In the genomic region with DNA sequence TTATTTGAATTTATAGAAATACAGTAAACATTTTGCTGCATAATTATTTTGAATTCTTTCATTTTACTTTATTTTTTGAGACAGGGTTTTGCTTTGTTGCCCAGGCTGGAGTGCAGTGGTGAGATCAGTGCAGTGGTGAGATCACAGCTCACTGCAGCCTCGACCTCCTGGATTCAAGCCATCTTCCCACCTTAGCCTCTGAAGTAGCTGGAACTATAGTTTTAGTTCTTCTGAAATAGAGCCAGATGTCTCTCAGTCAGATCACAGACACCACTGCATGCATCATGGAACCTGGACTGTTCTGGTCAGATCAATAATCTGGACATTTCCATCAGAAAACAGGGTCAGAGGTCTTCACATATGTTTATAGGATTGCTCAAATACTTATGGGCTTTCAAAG, we compare ENCODE assay signal across 26 cellular contexts. TPM values are rescaled to one million over a fixed set of nuclear protein-coding genes. Genes with fewer than 3 reads are reported as not detected.
A peak's percentile ranks its signal among the peaks of the same experiment; 100 is the strongest.
DNase-seq lines count a peak whose midpoint lies in the region; ATAC-seq and TF ChIP-seq lines count a peak whose summit lies in the region.
"Had no signal": no experiment of that assay in that cellular context is flagged by ENCODE, and none has a peak within 500 bp of the region (broad histone marks: within the 10 kb centered on the region; RNA-seq: fewer than 3 reads in every experiment).

No MANE protein-coding gene starts in this region.

- no peak overlapping the region for H3K9ac ChIP-seq in SK-N-SH
- H3K9ac ChIP-seq: BLaER1 had no signal

- BruUV-seq in Panc1 (replicated peaks; lab: Mats Ljungman, UMichigan), result TSS peak; percentile 70

- H3K27me3 Mint-ChIP-seq in activated CD4-positive, alpha-beta memory T cell treated with anti-CD3 and anti-CD28 coated beads, Interleukin-2, amount 10 ng/mL, durations not matched to agents 7 days and 5 days, result peaks cover 7% of the 10 kb centered on the region
- H3K27me3 Mint-ChIP-seq: CD4-positive, alpha-beta memory T cell; T-cell had no signal

- CTCF ChIA-PET in SK-N-SH (lab: Yijun Ruan, JAX), result interaction anchor here (0.8 to 1.0 kb wide), 2 partner anchors 11 to 1364 kb away, joined by 3 read pairs; no protein-coding TSS in a partner anchor
- CTCF ChIA-PET in HEK293 (lab: Yijun Ruan, JAX), result interaction anchor here (1.0 kb wide), 1 partner anchor 105 kb away, joined by 3 read pairs; no protein-coding TSS in a partner anchor
- CTCF ChIA-PET in Panc1 (lab: Charles Lee), result no interaction called here
- CTCF ChIA-PET in activated CD4-positive, alpha-beta memory T cell treated with anti-CD3 and anti-CD28 coated beads, Interleukin-2, amount 10 ng/mL, durations not matched to agents 7 days and 5 days (lab: Charles Lee), result no interaction called here

- H3K27ac ChIP-seq in SK-N-SH (ENCODE audit: low read depth in 2 of 2, low read length in 1 of 2) (no peak overlapping the region), HEK293 (ENCODE audit: extremely low read depth, low read depth, low read length) (no peak overlapping the region), Panc1 (ENCODE audit: low read length) (no peak overlapping the region)
- H3K27ac ChIP-seq: BLaER1 had no signal

- in situ Hi-C loops in Panc1 (cut with HindIII; ENCODE audit: low pct_unique_long_range_greater_than_20kb, low sequenced_read_pairs), result no loop called here

- ATAC-seq in SK-N-SH treated with all-trans-retinoic acid at 6 μM for 48 hours (no peak), Panc1 (no peak)
- ATAC-seq: GM12878, GM23338, T-cell had no signal

- peaks cover 8 to 10% of the 10 kb centered on the region in 2 experiments for H3K4me1 ChIP-seq in SK-N-SH (ENCODE audit: control insufficient read depth in 1 of 2, insufficient read depth in 2 of 2, low read depth in 1 of 2, low read length in 1 of 2)
- H3K4me1 ChIP-seq in HEK293 (ENCODE audit: control insufficient read depth, insufficient read depth, low read length), result 0 out of 2 replicates have a peak, but pooled peaks cover 3% of the 10 kb centered on the region
- H3K4me1 ChIP-seq in Panc1 (ENCODE audit: control insufficient read depth, insufficient read depth, low read length), result peaks cover 19% of the 10 kb centered on the region

- H3K27ac Mint-ChIP-seq in activated CD4-positive, alpha-beta memory T cell treated with anti-CD3 and anti-CD28 coated beads, Interleukin-2, amount 10 ng/mL, durations not matched to agents 7 days and 5 days, result no peak overlapping the region
- H3K27ac Mint-ChIP-seq: GM23338 had no signal

- 0 out of 2 replicates have a peak overlapping the region, but pooled peaks have one; percentile 91 for H3K4me2 ChIP-seq in SK-N-SH
- H3K4me2 ChIP-seq: BLaER1, GM23338 had no signal

- no peak for DNase-seq in SK-N-SH
- no peak for DNase-seq in Panc1 (ENCODE audit: low read depth, low spot score)
- DNase-seq in islet precursor cell, result peak; percentile 32
- DNase-seq in activated CD4-positive, alpha-beta memory T cell treated with anti-CD3 and anti-CD28 coated beads, Interleukin-2, amount 10 ng/mL, durations not matched to agents 7 days and 5 days, result no peak
- no peak for DNase-seq in kidney glomerular epithelial cell (lab: John Stamatoyannopoulos, UW)
- DNase-seq in stimulated activated CD4-positive, alpha-beta T cell treated with anti-CD3 and anti-CD28 coated beads, Interleukin-12 subunit alpha, Interleukin-12 subunit beta, amount 100 ng/mL, for 4 hours, result no peak
- DNase-seq: CD4-positive, alpha-beta memory T cell; COR-L47; DMS79; EL; GDM1; NCI-H1048; NCI-H1417; NCI-H1694; NCI-H2029 treated with DMSO at 0.1 percent for 48 hours; NCI-H345; NCI-H524; NCI-H774; OCI-M1; T-cell had no signal

- H3K79me2 ChIP-seq in SK-N-SH (ENCODE audit: insufficient read depth), result peaks cover 28% of the 10 kb centered on the region

- intact Hi-C loops in Panc1 (cut with micrococcal nuclease; ENCODE audit: unreplicated experiment), result no loop called here

- no peaks in the 10 kb centered on the region for H3K9me2 ChIP-seq in SK-N-SH

- no peak overlapping the region for H2AFZ ChIP-seq in SK-N-SH (ENCODE audit: low read depth)
- H2AFZ ChIP-seq: GM23338 had no signal

- H3K9me3 ChIP-seq in SK-N-SH (no peaks in the 10 kb centered on the region), HEK293 (ENCODE audit: control insufficient read depth, insufficient read depth, low read depth, low read length) (no peaks in the 10 kb centered on the region), Panc1 (ENCODE audit: control insufficient read depth, insufficient read depth, low read depth, low read length) (no peaks in the 10 kb centered on the region)
- H3K9me3 ChIP-seq: BLaER1, HAP-1 had no signal

- WGBS in SK-N-SH (ENCODE audit: low lambda C conversion rate), result 44% methylated on average over 1 of the region's 1 CpG

- no peaks in the 10 kb centered on the region for H3K27me3 ChIP-seq in SK-N-SH (ENCODE audit: insufficient read depth)
- no peaks in the 10 kb centered on the region for H3K27me3 ChIP-seq in Panc1 (ENCODE audit: control insufficient read depth, insufficient read depth, low read length)
- H3K27me3 ChIP-seq: BLaER1 had no signal

- H3K36me3 ChIP-seq in SK-N-SH (replicated peaks in 1 of 2; ENCODE audit: control insufficient read depth in 1 of 2, insufficient read depth in 2 of 2, low read length in 1 of 2) (peaks cover 16 to 19% of the 10 kb centered on the region in 2 experiments), HEK293 (ENCODE audit: control insufficient read depth in 2 of 2, insufficient read depth in 1 of 2, low read length in 2 of 2) (peaks cover 12 to 24% of the 10 kb centered on the region in 2 experiments; a peak in 2 of 3 replicates), Panc1 (ENCODE audit: control insufficient read depth, insufficient read depth, low read length) (peaks cover 13% of the 10 kb centered on the region)

- no peak overlapping the region for H3K4me3 Mint-ChIP-seq in activated CD4-positive, alpha-beta memory T cell treated with anti-CD3 and anti-CD28 coated beads, Interleukin-2, amount 10 ng/mL, durations not matched to agents 7 days and 5 days
- H3K4me3 Mint-ChIP-seq: GM23338 had no signal

- peaks cover 55% of the 10 kb centered on the region for H3F3A ChIP-seq in SK-N-SH (replicated peaks; ENCODE audit: insufficient read depth)

- H3K9me3 Mint-ChIP-seq in activated CD4-positive, alpha-beta memory T cell treated with anti-CD3 and anti-CD28 coated beads, Interleukin-2, amount 10 ng/mL, durations not matched to agents 7 days and 5 days, result no peaks in the 10 kb centered on the region
- H3K9me3 Mint-ChIP-seq: CD4-positive, alpha-beta memory T cell; GM23338; T-cell had no signal

- TF ChIP-seq RAD21 in SK-N-SH (IDR thresholded peaks at IDR 0.05; ENCODE audit: low read length), result no peak

- H3K4me3 ChIP-seq in SK-N-SH (ENCODE audit: low read depth in 2 of 2, low read length in 1 of 2) (no peak overlapping the region), HEK293 (ENCODE audit: low read depth, low read length) (no peak overlapping the region), Panc1 (ENCODE audit: low read depth in 2 of 2, low read length in 2 of 2) (no peak overlapping the region)
- H3K4me3 ChIP-seq: BLaER1, GM12878, GM23338, HAP-1 had no signal

- H3K36me3 Mint-ChIP-seq in activated CD4-positive, alpha-beta memory T cell treated with anti-CD3 and anti-CD28 coated beads, Interleukin-2, amount 10 ng/mL, durations not matched to agents 7 days and 5 days (ENCODE audit: low read depth), result peaks cover 22% of the 10 kb centered on the region

- H3K4me1 Mint-ChIP-seq in activated CD4-positive, alpha-beta memory T cell treated with anti-CD3 and anti-CD28 coated beads, Interleukin-2, amount 10 ng/mL, durations not matched to agents 7 days and 5 days, result peaks cover 31% of the 10 kb centered on the region

- POLR2A ChIA-PET in SK-N-SH (lab: Yijun Ruan, JAX) (interaction anchor here (3.3 kb wide), 1 partner anchor 8 kb away, joined by 53 read pairs; the partner anchor contains the start of gene RPLP1), HEK293 (lab: Yijun Ruan, JAX) (interaction anchor here (0.6 to 3.5 kb wide), 3 partner anchors 8 to 1025 kb away, joined by 3 to 107 read pairs (median 3); partner anchors contain the start of gene RPLP1), Panc1 (lab: Charles Lee) (no interaction called here)
- POLR2A ChIA-PET in activated CD4-positive, alpha-beta memory T cell treated with anti-CD3 and anti-CD28 coated beads, Interleukin-2, amount 10 ng/mL, durations not matched to agents 7 days and 5 days (lab: Charles Lee), result interaction anchor here (5.3 kb wide), 1 partner anchor 7 kb away, joined by 141 read pairs; the partner anchor contains the start of gene RPLP1

- TF ChIP-seq CTCF in SK-N-SH (IDR thresholded peaks at IDR 0.05), result no peak
- TF ChIP-seq CTCF in HEK293 (tag by site-specific recombination; IDR thresholded peaks at IDR 0.05), result no peak
- no peak for TF ChIP-seq CTCF in Panc1 (IDR thresholded peaks at IDR 0.05)

- no peak for TF ChIP-seq EP300 in SK-N-SH (IDR thresholded peaks at IDR 0.05; ENCODE audit: borderline replicate concordance in 1 of 2, low read depth in 1 of 2, low read length in 1 of 2)

- peaks cover 23% of the 10 kb centered on the region for H4K20me1 ChIP-seq in SK-N-SH (ENCODE audit: insufficient read depth)

TF ChIP-seq in SK-N-SH, 30 proteins besides CTCF, POLR2A, EP300 and RAD21 (continues in another document):
- TF ChIP-seq GATA2 (CRISPR knock-in tag; IDR thresholded peaks at IDR 0.05), result no peak
- no peak for TF ChIP-seq FOXM1 (IDR thresholded peaks at IDR 0.05; ENCODE audit: low read depth)

TF ChIP-seq in SK-N-SH treated with all-trans-retinoic acid at 6 μM for 48 hours, 23 proteins besides CTCF, POLR2A, EP300 and RAD21 (continues in another document):
- no peak for TF ChIP-seq ZC3H10 (CRISPR knock-in tag; IDR thresholded peaks at IDR 0.05)
- TF ChIP-seq TCF4 (CRISPR knock-in tag; IDR thresholded peaks at IDR 0.05; ENCODE audit: borderline replicate concordance), result no peak
- no peak for TF ChIP-seq GLIS3 (CRISPR knock-in tag; IDR thresholded peaks at IDR 0.05)

TF ChIP-seq in HEK293, 187 proteins besides CTCF, POLR2A, EP300 and RAD21:
- TF ChIP-seq SCRT2 (tag by site-specific recombination; IDR thresholded peaks at IDR 0.05) (no peak), OSR2 (tag by site-specific recombination; IDR thresholded peaks at IDR 0.05) (peak; percentile 62), ZNF394 (tag by site-specific recombination; IDR thresholded peaks at IDR 0.05; ENCODE audit: borderline replicate concordance) (peak; percentile 72; the same call in 1 of the 2 replicates)

RNA-seq across cellular contexts. Expression of gene RPLP1, which starts 7.9 kb away (rescaled TPM):
- 1,514 and 1,792 TPM in 2 replicates for polyA plus RNA-seq in SK-N-SH (2012; rRNA removed)
- 1,001 and 1,355 TPM in 2 replicates for polyA plus RNA-seq in SK-N-SH (2012; cell fraction: cytosol; rRNA removed)
- 360 and 521 TPM in 2 replicates for polyA plus RNA-seq in SK-N-SH (2012; cell fraction: nucleus; rRNA removed)
- 2,076 TPM for total RNA-seq in Panc1 (2021; ENCODE audit: unreplicated experiment)
- 4,841 TPM for polyA plus RNA-seq in Panc1 (2012; ENCODE audit: insufficient read length)
- total RNA-seq in activated CD4-positive, alpha-beta memory T cell treated with anti-CD3 and anti-CD28 coated beads, Interleukin-2, amount 10 ng/mL, durations not matched to agents 7 days and 5 days, result 1,000 to 10,000 TPM; 1,524 to 1,535 TPM

RNA-seq across cellular contexts. Expression of gene KIF23, which starts 46.3 kb away (rescaled TPM):
- polyA plus RNA-seq in SK-N-SH (2012; rRNA removed), result 23.3 and 25.8 TPM in 2 replicates
- polyA plus RNA-seq in SK-N-SH (2012; cell fraction: cytosol; rRNA removed), result 25.8 and 31.2 TPM in 2 replicates
- 24.5 and 57.5 TPM in 2 replicates for polyA plus RNA-seq in SK-N-SH (2012; cell fraction: nucleus; rRNA removed)
- total RNA-seq in Panc1 (2021; ENCODE audit: unreplicated experiment), result 82.5 TPM
- polyA plus RNA-seq in Panc1 (2012; ENCODE audit: insufficient read length), result 34.5 TPM
- total RNA-seq in activated CD4-positive, alpha-beta memory T cell treated with anti-CD3 and anti-CD28 coated beads, Interleukin-2, amount 10 ng/mL, durations not matched to agents 7 days and 5 days, result 10 to 100 TPM; 55.7 to 60.8 TPM
- polyA plus RNA-seq: CD4-positive, alpha-beta memory T cell had no signal

Comparison
In these comparisons a context has a peak if more than half of its experiments do, and no peak if none do; other contexts are left out.
1. CTCF ChIA-PET loops: an anchor here in SK-N-SH (0.8 to 1.0 kb wide) and HEK293 (1.0 kb wide); none called in Panc1 and activated CD4-positive, alpha-beta memory T cell treated with anti-CD3 and anti-CD28 coated beads, Interleukin-2, amount 10 ng/mL, durations not matched to agents 7 days and 5 days.